Comparison of ENCODE assay signal across 11 cellular contexts in genomic region chr16:68289202-68289601, GRCh38. TPM values are rescaled to one million over a fixed set of nuclear protein-coding genes. Genes with fewer than 3 reads are reported as not detected.
A peak's percentile ranks its signal among the peaks of the same experiment; 100 is the strongest.
DNase-seq lines count a peak whose midpoint lies in the region; ATAC-seq lines count a peak whose summit lies in the region.
"Had no signal": no experiment of that assay in that cellular context is flagged by ENCODE, and none has a peak within 500 bp of the region (broad histone marks: within the 10 kb centered on the region; RNA-seq: fewer than 3 reads in every experiment).

No MANE protein-coding gene starts in this region.

- peaks cover 29 to 82% (median 79%) of the 10 kb centered on the region in 5 donors for H3K4me1 ChIP-seq in subcutaneous abdominal adipose tissue (ENCODE audit: control insufficient read depth in 5 of 5, insufficient read depth in 5 of 5, low read length in 5 of 5)

- DNase-seq in activated T-cell treated with anti-CD3 and anti-CD28 coated beads, Interleukin-2, amount 50 U/mL, for 4 hours: no peak
- DNase-seq in activated T-cell treated with anti-CD3 and anti-CD28 coated beads, Interleukin-2, amount 50 U/mL, for 48 hours: no peak
- DNase-seq in NCI-H748 treated with DMSO at 0.1 percent for 48 hours (lab: John Stamatoyannopoulos, UW): no peak
- DNase-seq in stimulated activated CD4-positive, alpha-beta T cell treated with anti-CD3 and anti-CD28 coated beads, Interleukin-2, amount 100 ng/mL, for 24 hours: no peak
- DNase-seq: activated gamma-delta T cell, hypothalamus, NCI-H1436 treated with DMSO at 0.1 percent for 48 hours had no signal

- H3K27me3 ChIP-seq in subcutaneous abdominal adipose tissue (ENCODE audit: control insufficient read depth in 5 of 5, insufficient read depth in 4 of 5, low read length in 5 of 5): no peaks in the 10 kb centered on the region

- H3K36me3 Mint-ChIP-seq in activated T-cell treated with anti-CD3 and anti-CD28 coated beads, Interleukin-2, amount 50 U/mL, for 4 hours (ENCODE audit: insufficient read depth): peaks cover 59% of the 10 kb centered on the region
- peaks cover 75% of the 10 kb centered on the region for H3K36me3 Mint-ChIP-seq in dendritic cell treated with granulocyte-macrophage colony-stimulating factor and Interleukin-4, amounts not matched to agents 40 ng/mL and 50 ng/mL, for 4 days (ENCODE audit: low read depth)

- H3K27ac Mint-ChIP-seq in dendritic cell treated with granulocyte-macrophage colony-stimulating factor and Interleukin-4, amounts not matched to agents 40 ng/mL and 50 ng/mL, for 4 days: peak overlapping the region; percentile 45

- H3K27ac ChIP-seq in KOPT-K1 (ENCODE audit: low read depth, low read length, poor library complexity, severe bottlenecking) (peak overlapping the region; percentile 21), subcutaneous abdominal adipose tissue (ENCODE audit: low read depth, low read length) (peak overlapping the region; percentile 94)

- no peak for ATAC-seq in activated T-cell treated with anti-CD3 and anti-CD28 coated beads, Interleukin-2, amount 50 U/mL, for 4 hours
- no peak for ATAC-seq in GM19324 (IDR thresholded peaks at IDR 0.05; ENCODE audit: low FRiP score, unreplicated experiment)

- intact Hi-C loops in dendritic cell treated with granulocyte-macrophage colony-stimulating factor and Interleukin-4, amounts not matched to agents 40 ng/mL and 50 ng/mL, for 4 days (cut with micrococcal nuclease): no loop called here

- no peaks in the 10 kb centered on the region for H3K9me3 ChIP-seq in KOPT-K1 (ENCODE audit: insufficient read depth, low read length, poor library complexity, severe bottlenecking)
- no peaks in the 10 kb centered on the region for H3K9me3 ChIP-seq in subcutaneous abdominal adipose tissue (ENCODE audit: control insufficient read depth in 5 of 5, low read length in 5 of 5)

- peaks cover 93% of the 10 kb centered on the region for H3K4me1 Mint-ChIP-seq in activated T-cell treated with anti-CD3 and anti-CD28 coated beads, Interleukin-2, amount 50 U/mL, for 4 hours (ENCODE audit: low read depth)
- peaks cover 68% of the 10 kb centered on the region for H3K4me1 Mint-ChIP-seq in dendritic cell treated with granulocyte-macrophage colony-stimulating factor and Interleukin-4, amounts not matched to agents 40 ng/mL and 50 ng/mL, for 4 days (ENCODE audit: low read depth)

- H3K4me3 ChIP-seq in subcutaneous abdominal adipose tissue (ENCODE audit: low read depth in 1 of 5, low read length in 5 of 5): peak overlapping the region in 1 of 5 donors; percentile 17

- peaks cover 45% of the 10 kb centered on the region for H3K36me3 ChIP-seq in KOPT-K1 (ENCODE audit: insufficient read depth, low read length)
- H3K36me3 ChIP-seq in subcutaneous abdominal adipose tissue (ENCODE audit: control insufficient read depth in 5 of 5, insufficient read depth in 5 of 5, low read length in 5 of 5): peaks cover 4 to 47% (median 34%) of the 10 kb centered on the region in 5 donors

- no peak overlapping the region for H3K9ac ChIP-seq in subcutaneous abdominal adipose tissue (ENCODE audit: low read length in 5 of 5)

- H3K9me3 Mint-ChIP-seq in activated T-cell treated with anti-CD3 and anti-CD28 coated beads, Interleukin-2, amount 50 U/mL, for 4 hours: no peaks in the 10 kb centered on the region
- H3K9me3 Mint-ChIP-seq in dendritic cell treated with granulocyte-macrophage colony-stimulating factor and Interleukin-4, amounts not matched to agents 40 ng/mL and 50 ng/mL, for 4 days: no peaks in the 10 kb centered on the region

- H3K4me3 Mint-ChIP-seq in activated T-cell treated with anti-CD3 and anti-CD28 coated beads, Interleukin-2, amount 50 U/mL, for 4 hours: peak overlapping the region; percentile 25
- H3K4me3 Mint-ChIP-seq in dendritic cell treated with granulocyte-macrophage colony-stimulating factor and Interleukin-4, amounts not matched to agents 40 ng/mL and 50 ng/mL, for 4 days: peak overlapping the region; percentile 8

- H3K27me3 Mint-ChIP-seq in activated T-cell treated with anti-CD3 and anti-CD28 coated beads, Interleukin-2, amount 50 U/mL, for 4 hours (ENCODE audit: low read depth): no peaks in the 10 kb centered on the region
- no peaks in the 10 kb centered on the region for H3K27me3 Mint-ChIP-seq in dendritic cell treated with granulocyte-macrophage colony-stimulating factor and Interleukin-4, amounts not matched to agents 40 ng/mL and 50 ng/mL, for 4 days

RNA-seq across cellular contexts. Expression of gene SLC7A6OS, which starts 21.5 kb away (rescaled TPM):
- 10 to 100 TPM; 19.0 to 27.6 (median 21.5) TPM for total RNA-seq in activated T-cell treated with anti-CD3 and anti-CD28 coated beads, Interleukin-2, amount 50 U/mL, for 4 hours

RNA-seq across cellular contexts. Expression of gene PRMT7, which starts 21.6 kb away (rescaled TPM):
- total RNA-seq in activated T-cell treated with anti-CD3 and anti-CD28 coated beads, Interleukin-2, amount 50 U/mL, for 4 hours: 10 to 100 TPM; 60.3 to 66.8 (median 63.0) TPM

RNA-seq across cellular contexts. Expression of gene SLC7A6, which starts 24.9 kb away (rescaled TPM):
- total RNA-seq in activated T-cell treated with anti-CD3 and anti-CD28 coated beads, Interleukin-2, amount 50 U/mL, for 4 hours: 100 to 1,000 TPM in 2 of 3 donors, 10 to 100 TPM in 1; 91.3 to 103 (median 103) TPM

RNA-seq across cellular contexts. Expression of gene PLA2G15, which starts 44.0 kb away (rescaled TPM):
- 10 to 100 TPM in 1 of 3 donors, 1 to 10 TPM in 2; 7.4 to 11.0 (median 7.9) TPM for total RNA-seq in activated T-cell treated with anti-CD3 and anti-CD28 coated beads, Interleukin-2, amount 50 U/mL, for 4 hours

RNA-seq across cellular contexts. Expression of gene ESRP2, which starts 53.3 kb away (rescaled TPM):
- total RNA-seq in activated T-cell treated with anti-CD3 and anti-CD28 coated beads, Interleukin-2, amount 50 U/mL, for 4 hours: 1 to 10 TPM in 1 of 3 donors, under 1 TPM in 2; 0.53 to 1.3 (median 0.68) TPM
